ENCODE assay signal across 9 cellular contexts in genomic region chr10:14173706-14174594, GRCh38.
DNase-seq lines count a peak whose midpoint lies in the region; ATAC-seq and TF ChIP-seq lines count a peak whose summit lies in the region.
"Had no signal": no experiment of that assay in that cellular context is flagged by ENCODE, and none has a peak within 500 bp of the region (broad histone marks: within the 10 kb centered on the region; RNA-seq: fewer than 3 reads in every experiment).

No MANE protein-coding gene starts in this region.

- H3K79me2 ChIP-seq in ACC112 (ENCODE audit: control insufficient read depth, insufficient read depth, low read length, unreplicated experiment) = no peaks in the 10 kb centered on the region

- H3K27me3 ChIP-seq in ACC112 (ENCODE audit: insufficient read depth, low read length) = peaks cover 98% of the 10 kb centered on the region

- H3K36me3 Mint-ChIP-seq in activated B cell treated with CpG ODN at 0.5 μM for 24 hours (ENCODE audit: low read depth) = no peaks in the 10 kb centered on the region
- no peaks in the 10 kb centered on the region for H3K36me3 Mint-ChIP-seq in osteocyte (ENCODE audit: unreplicated experiment)

- peak overlapping the region; percentile 57 for H2AFZ ChIP-seq in ACC112 (ENCODE audit: low read length, unreplicated experiment)

- ATAC-seq in activated B cell treated with CpG ODN at 0.5 μM for 24 hours (ENCODE audit: low read depth) (no peak), GM18867 (IDR thresholded peaks at IDR 0.05; ENCODE audit: unreplicated experiment) (no peak), HG03432 (IDR thresholded peaks at IDR 0.05; ENCODE audit: unreplicated experiment) (no peak), HG02981 (IDR thresholded peaks at IDR 0.05; ENCODE audit: unreplicated experiment) (no peak)

- no peak overlapping the region for H3K27ac ChIP-seq in ACC112 (ENCODE audit: low read depth, low read length)
- H3K27ac ChIP-seq: epithelial cell of prostate had no signal

- no peaks in the 10 kb centered on the region for H3K9me3 Mint-ChIP-seq in activated B cell treated with CpG ODN at 0.5 μM for 24 hours
- H3K9me3 Mint-ChIP-seq in osteocyte (ENCODE audit: unreplicated experiment) = no peaks in the 10 kb centered on the region

- H3K4me1 ChIP-seq in ACC112 (ENCODE audit: control insufficient read depth, insufficient read depth, low read length, unreplicated experiment) = no peaks in the 10 kb centered on the region

- H3K4me3 Mint-ChIP-seq in activated B cell treated with CpG ODN at 0.5 μM for 24 hours (peak overlapping the region; percentile 79), osteocyte (ENCODE audit: unreplicated experiment) (peak overlapping the region; percentile 90)

- H3K27ac Mint-ChIP-seq in activated B cell treated with CpG ODN at 0.5 μM for 24 hours (no peak overlapping the region), osteocyte (ENCODE audit: unreplicated experiment) (peak overlapping the region; percentile 91)

- POLR2A ChIA-PET in HEK293T (lab: Yijun Ruan, JAX) = interaction anchor here (1.1 kb wide), 1 partner anchor 12 kb away, joined by 4 read pairs; no protein-coding TSS in a partner anchor
- POLR2A ChIA-PET in activated B cell treated with CpG ODN at 0.5 μM for 24 hours (lab: Charles Lee) = interaction anchor here (0.7 kb wide), 1 partner anchor 10 kb away, joined by 12 read pairs; no protein-coding TSS in a partner anchor

- TF ChIP-seq CTCF in activated B cell treated with CpG ODN at 0.5 μM for 24 hours (IDR thresholded peaks at IDR 0.05) (no peak), foreskin fibroblast (IDR thresholded peaks at IDR 0.05; ENCODE audit: low read depth, low read length) (no peak), osteocyte (IDR thresholded peaks at IDR 0.05) (no peak)

- H3K4me3 ChIP-seq in ACC112 (ENCODE audit: low read depth, low read length) (peak overlapping the region; percentile 71), foreskin fibroblast (ENCODE audit: low read depth in 1 of 2, low read length in 2 of 2) (peak overlapping the region; percentile 39 to 53)

- no peaks in the 10 kb centered on the region for H3K36me3 ChIP-seq in ACC112 (ENCODE audit: insufficient read depth, low read length)

- CTCF ChIA-PET in HEK293T (lab: Yijun Ruan, JAX) (interaction anchor here (1.3 to 2.7 kb wide), 3 partner anchors 12 to 27 kb away, joined by 3 to 13 read pairs (median 5); no protein-coding TSS in a partner anchor), activated B cell treated with CpG ODN at 0.5 μM for 24 hours (lab: Charles Lee) (no interaction called here)

- H3K27me3 Mint-ChIP-seq in activated B cell treated with CpG ODN at 0.5 μM for 24 hours = peaks cover 77% of the 10 kb centered on the region
- H3K27me3 Mint-ChIP-seq in osteocyte (ENCODE audit: unreplicated experiment) = no peaks in the 10 kb centered on the region

- H3K4me1 Mint-ChIP-seq in activated B cell treated with CpG ODN at 0.5 μM for 24 hours (peaks cover 19% of the 10 kb centered on the region), osteocyte (ENCODE audit: unreplicated experiment) (peaks cover 61% of the 10 kb centered on the region)

- DNase-seq in HEK293T (ENCODE audit: extremely low spot score) (peak; percentile 41), activated B cell treated with CpG ODN at 0.5 μM for 24 hours (no peak), foreskin fibroblast (peak; percentile 7 to 59), osteocyte (ENCODE audit: extremely low spot score, unreplicated experiment) (no peak)

- intact Hi-C loops in activated B cell treated with CpG ODN at 0.5 μM for 24 hours (cut with micrococcal nuclease) = no loop called here

TF ChIP-seq in HEK293T, 16 proteins besides CTCF, POLR2A, EP300 and RAD21:
- 0 out of 2 replicates have a peak, but pooled peaks have one; percentile 29 for TF ChIP-seq L3MBTL2 (conservative IDR thresholded peaks at IDR 0.05)
- no peak for TF ChIP-seq FOXK2 (IDR thresholded peaks at IDR 0.05)

Comparison
In these comparisons a context has a peak if more than half of its experiments do, and no peak if none do; other contexts are left out.
1. DNase-seq: peak in HEK293T (single experiment) and foreskin fibroblast (2 of 2); none in activated B cell treated with CpG ODN at 0.5 μM for 24 hours (single experiment) and osteocyte (single experiment).